ENCODE assay signal across 19 cellular contexts in genomic region chr2:171389325-171389724, GRCh38.
A peak's percentile ranks its signal among the peaks of the same experiment; 100 is the strongest.
DNase-seq lines count a peak whose midpoint lies in the region; ATAC-seq and FAIRE-seq lines count a peak whose summit lies in the region.
"Had no signal": no experiment of that assay in that cellular context is flagged by ENCODE, and none has a peak within 500 bp of the region (broad histone marks: within the 10 kb centered on the region; RNA-seq: fewer than 3 reads in every experiment).

No MANE protein-coding gene starts in this region.

- peak; percentile 86 for FAIRE-seq in GM18507 (lab: Jason Lieb, UNC)
- FAIRE-seq: kidney had no signal

- ATAC-seq in GM19468 (IDR thresholded peaks at IDR 0.05; ENCODE audit: extremely low read depth, unreplicated experiment) (peak; percentile 41), HG03159 (IDR thresholded peaks at IDR 0.05; ENCODE audit: unreplicated experiment) (peak; percentile 40)
- ATAC-seq: activated CD8-positive, alpha-beta T cell treated with anti-CD3 and anti-CD28 coated beads, Interleukin-2, amount 10 ng/mL, durations not matched to agents 7 days and 5 days; foreskin keratinocyte had no signal

- DNase-seq in GM18507 (ENCODE audit: extremely low spot score, insufficient read length, low read depth) = no peak
- DNase-seq in kidney tubule cell (ENCODE audit: low spot score) = peak; percentile 58
- no peak for DNase-seq in NCI-H524 (lab: John Stamatoyannopoulos, UW)
- no peak for DNase-seq in amniotic stem cell (lab: John Stamatoyannopoulos, UW)
- no peak for DNase-seq in activated CD4-positive, CD25-positive, alpha-beta regulatory T cell (lab: John Stamatoyannopoulos, UW)
- DNase-seq: activated CD8-positive, alpha-beta T cell treated with anti-CD3 and anti-CD28 coated beads, Interleukin-2, amount 10 ng/mL, durations not matched to agents 7 days and 5 days; activated naive CD8-positive, alpha-beta T cell treated with anti-CD3 and anti-CD28 coated beads, Interleukin-2, amount 10 ng/mL, durations not matched to agents 7 days and 5 days; brain microvascular endothelial cell; Caco-2; cortex of kidney; foreskin keratinocyte; kidney; naive B cell; NCI-H2029; NCI-H446; stimulated activated CD4-positive, alpha-beta T cell treated with anti-CD3 and anti-CD28 coated beads, Interleukin-2, amount 100 ng/mL, for 48 hours; uterus had no signal
